In genomic region chr4:133154725-133155124, GRCh38 we compare ENCODE assay signal across 9 cellular contexts.
DNase-seq lines count a peak whose midpoint lies in the region; ATAC-seq and TF ChIP-seq lines count a peak whose summit lies in the region.
"Had no signal": no experiment of that assay in that cellular context is flagged by ENCODE, and none has a peak within 500 bp of the region (broad histone marks: within the 10 kb centered on the region; RNA-seq: fewer than 3 reads in every experiment).

No MANE protein-coding gene starts in this region.

- peak; percentile 30 for DNase-seq in MM.1S
- DNase-seq in cardiac fibroblast (ENCODE audit: low read depth in 2 of 2) = peak; percentile 60 to 64
- no peak for DNase-seq in T-helper 1 cell
- DNase-seq in NCI-H2227 (lab: John Stamatoyannopoulos, UW; ENCODE audit: unreplicated experiment) = no peak
- DNase-seq in GM19238 (ENCODE audit: insufficient read length, low spot score) = no peak
- DNase-seq: naive B cell had no signal

- peak; percentile 51 for TF ChIP-seq CTCF in GM12872 (IDR thresholded peaks at IDR 0.05; ENCODE audit: insufficient read depth, low read depth, low read length)
- TF ChIP-seq CTCF in MM.1S (IDR thresholded peaks at IDR 0.05; ENCODE audit: low read length) = peak; percentile 68
- peak; percentile 72 for TF ChIP-seq CTCF in cardiac fibroblast (IDR thresholded peaks at IDR 0.05; ENCODE audit: low read depth, low read length)
- peak; percentile 24 for TF ChIP-seq CTCF in parathyroid adenoma (IDR thresholded peaks at IDR 0.05)

- H3K27me3 ChIP-seq in MM.1S (replicated peaks; ENCODE audit: insufficient read depth, low read length) = no peaks in the 10 kb centered on the region
- peaks cover 14% of the 10 kb centered on the region for H3K27me3 ChIP-seq in parathyroid adenoma (ENCODE audit: control insufficient read depth, insufficient read depth, low read length)

- H3K4me1 ChIP-seq in MM.1S (ENCODE audit: low read length) (no peaks in the 10 kb centered on the region), parathyroid adenoma (no peaks in the 10 kb centered on the region)

- H3K9ac ChIP-seq in MM.1S (ENCODE audit: low read length) (no peak overlapping the region), parathyroid adenoma (no peak overlapping the region)

- H3K9me3 ChIP-seq in MM.1S (replicated peaks; ENCODE audit: insufficient read depth, low read length) (no peaks in the 10 kb centered on the region), parathyroid adenoma (ENCODE audit: control insufficient read depth, low read length) (no peaks in the 10 kb centered on the region)

- no peak overlapping the region for H3K27ac ChIP-seq in MM.1S (ENCODE audit: low read length)
- no peak overlapping the region for H3K27ac ChIP-seq in parathyroid adenoma

- H3K4me3 ChIP-seq in MM.1S (ENCODE audit: low read length) (no peak overlapping the region), cardiac fibroblast (replicated peaks in 1 of 2; ENCODE audit: low read depth in 2 of 2, low read length in 2 of 2) (no peak overlapping the region), parathyroid adenoma (ENCODE audit: low read depth, low read length) (no peak overlapping the region)

- no peaks in the 10 kb centered on the region for H3K79me2 ChIP-seq in MM.1S (ENCODE audit: low read length)
- H3K79me2 ChIP-seq in parathyroid adenoma = no peaks in the 10 kb centered on the region

- ATAC-seq in HG03095 (IDR thresholded peaks at IDR 0.05; ENCODE audit: unreplicated experiment) = no peak

- no peaks in the 10 kb centered on the region for H3K9me2 ChIP-seq in MM.1S (replicated peaks; ENCODE audit: insufficient read depth, low read length)

- H3K36me3 ChIP-seq in MM.1S (replicated peaks; ENCODE audit: insufficient read depth, low read length) (no peaks in the 10 kb centered on the region), parathyroid adenoma (ENCODE audit: control insufficient read depth, insufficient read depth, low read length) (no peaks in the 10 kb centered on the region)

- H2AFZ ChIP-seq in MM.1S (ENCODE audit: low read length) (no peak overlapping the region), parathyroid adenoma (no peak overlapping the region)

- H3K4me2 ChIP-seq in MM.1S (ENCODE audit: low read depth, low read length) (no peak overlapping the region), parathyroid adenoma (ENCODE audit: low read length) (no peak overlapping the region)

- H4K20me1 ChIP-seq in MM.1S (ENCODE audit: insufficient read depth, low read length) = no peaks in the 10 kb centered on the region

- H3F3A ChIP-seq in MM.1S (ENCODE audit: insufficient read depth, low read length) = no peaks in the 10 kb centered on the region

Comparison
In these comparisons a context has a peak if more than half of its experiments do, and no peak if none do; other contexts are left out.
1. DNase-seq: peak in MM.1S (single experiment) and cardiac fibroblast (2 of 2); none in T-helper 1 cell (0 of 5), NCI-H2227 (single experiment) and GM19238 (single experiment).
2. Peak in every context shown above with its lines, with median percentiles within 50 percentile points of each other: CTCF ChIP-seq.